In genomic region chr1:230948903-230949302, GRCh38 we compare ENCODE assay signal across 28 cellular contexts.
"Had no signal": no experiment of that assay in that cellular context is flagged by ENCODE, and none has a peak within 500 bp of the region (broad histone marks: within the 10 kb centered on the region; RNA-seq: fewer than 3 reads in every experiment).

No MANE protein-coding gene starts in this region.

- H3K27ac Mint-ChIP-seq: activated CD4-positive, alpha-beta memory T cell treated with anti-CD3 and anti-CD28 coated beads for 36 hours; activated CD4-positive, alpha-beta T cell treated with anti-CD3 and anti-CD28 coated beads, Interleukin-2, amount 10 ng/mL, durations not matched to agents 7 days and 5 days; activated naive CD4-positive, alpha-beta T cell treated with anti-CD3 and anti-CD28 coated beads, Interleukin-2, amount 50 U/mL, for 72 hours; activated naive CD8-positive, alpha-beta T cell treated with anti-CD3 and anti-CD28 coated beads, Interleukin-2, amount 50 U/mL, for 24 hours had no signal

- H3K9ac ChIP-seq: KMS-11, SK-N-SH had no signal

- H3K9me3 Mint-ChIP-seq: activated CD4-positive, alpha-beta memory T cell treated with anti-CD3 and anti-CD28 coated beads for 36 hours; activated CD4-positive, alpha-beta T cell treated with anti-CD3 and anti-CD28 coated beads, Interleukin-2, amount 10 ng/mL, durations not matched to agents 7 days and 5 days; activated naive CD4-positive, alpha-beta T cell treated with anti-CD3 and anti-CD28 coated beads, Interleukin-2, amount 50 U/mL, for 72 hours; activated naive CD8-positive, alpha-beta T cell treated with anti-CD3 and anti-CD28 coated beads, Interleukin-2, amount 50 U/mL, for 24 hours; activated T-cell treated with anti-CD3 and anti-CD28 coated beads, Interleukin-2, amount 50 U/mL, for 4 hours had no signal

- H3K4me1 ChIP-seq: ascending aorta, body of pancreas, SJCRH30 had no signal

- H3K27me3 Mint-ChIP-seq: activated CD4-positive, alpha-beta memory T cell treated with anti-CD3 and anti-CD28 coated beads for 36 hours; activated CD4-positive, alpha-beta T cell treated with anti-CD3 and anti-CD28 coated beads, Interleukin-2, amount 10 ng/mL, durations not matched to agents 7 days and 5 days; activated naive CD8-positive, alpha-beta T cell treated with anti-CD3 and anti-CD28 coated beads, Interleukin-2, amount 50 U/mL, for 24 hours had no signal

- H3K9me3 ChIP-seq: ascending aorta, body of pancreas, SJCRH30, SK-N-SH had no signal

- ATAC-seq: activated naive CD4-positive, alpha-beta T cell treated with anti-CD3 and anti-CD28 coated beads, Interleukin-2, amount 50 U/mL, for 72 hours; activated naive CD8-positive, alpha-beta T cell treated with anti-CD3 and anti-CD28 coated beads, Interleukin-2, amount 50 U/mL, for 24 hours; activated T-cell treated with anti-CD3 and anti-CD28 coated beads, Interleukin-2, amount 50 U/mL, for 4 hours; body of pancreas; Panc1 had no signal

- H3K9me2 ChIP-seq: SK-N-SH had no signal

- H3K27me3 ChIP-seq: ascending aorta, body of pancreas, SJCRH30 had no signal

- H3K27ac ChIP-seq: ascending aorta, body of pancreas, KMS-11, RWPE1, SJCRH30 had no signal

- H3K4me3 ChIP-seq: ascending aorta, body of pancreas, SJCRH30 had no signal

- H3K4me2 ChIP-seq: KMS-11, SK-N-SH had no signal

- DNase-seq: activated CD4-positive, alpha-beta memory T cell treated with anti-CD3 and anti-CD28 coated beads for 36 hours; activated CD4-positive, alpha-beta T cell treated with anti-CD3 and anti-CD28 coated beads, Interleukin-2, amount 10 ng/mL, durations not matched to agents 7 days and 5 days; activated CD4-positive, CD25-positive, alpha-beta regulatory T cell; activated CD8-positive, alpha-beta memory T cell treated with anti-CD3 and anti-CD28 coated beads for 24 hours; activated effector memory CD4-positive, alpha-beta T cell treated with anti-CD3 and anti-CD28 coated beads, Interleukin-2, amount 50 U/mL, for 16 hours; activated naive CD4-positive, alpha-beta T cell treated with Interleukin-2 at 50 U/mL for 16 hours; activated naive CD8-positive, alpha-beta T cell treated with anti-CD3 and anti-CD28 coated beads, Interleukin-2, amount 50 U/mL, for 24 hours; activated T-cell treated with anti-CD3 and anti-CD28 coated beads, Interleukin-2, amount 50 U/mL, for 4 hours; amniotic stem cell; body of pancreas; central memory CD4-positive, alpha-beta T cell; MV-4-11; NCI-H1092 treated with DMSO at 0.1 percent for 48 hours; NCI-H1417 treated with DMSO at 0.1 percent for 48 hours; NCI-H1694 treated with DMSO at 0.1 percent for 48 hours; NCI-H2029 treated with DMSO at 0.1 percent for 48 hours; NCI-H510A treated with DMSO at 0.1 percent for 48 hours; NCI-H69; NK-92 treated with Interleukin-12 subunit alpha and Interleukin-12 subunit beta, amount 100 ng/mL, for 24 hours; OCI-M1; Right ventricle myocardium superior; SJCRH30; SK-N-SH had no signal

- H3K4me3 Mint-ChIP-seq: activated CD4-positive, alpha-beta memory T cell treated with anti-CD3 and anti-CD28 coated beads for 36 hours; activated CD4-positive, alpha-beta T cell treated with anti-CD3 and anti-CD28 coated beads, Interleukin-2, amount 10 ng/mL, durations not matched to agents 7 days and 5 days; activated naive CD8-positive, alpha-beta T cell treated with anti-CD3 and anti-CD28 coated beads, Interleukin-2, amount 50 U/mL, for 24 hours; activated T-cell treated with anti-CD3 and anti-CD28 coated beads, Interleukin-2, amount 50 U/mL, for 4 hours had no signal

- H3K36me3 Mint-ChIP-seq: activated naive CD4-positive, alpha-beta T cell treated with anti-CD3 and anti-CD28 coated beads, Interleukin-2, amount 50 U/mL, for 72 hours had no signal
